Comparison of ENCODE assay signal across 27 cellular contexts in genomic region chr18:43931439-43931838, GRCh38.
A peak's percentile ranks its signal among the peaks of the same experiment; 100 is the strongest.
DNase-seq lines count a peak whose midpoint lies in the region; ATAC-seq and TF ChIP-seq lines count a peak whose summit lies in the region.
"Had no signal": no experiment of that assay in that cellular context is flagged by ENCODE, and none has a peak within 500 bp of the region (broad histone marks: within the 10 kb centered on the region; RNA-seq: fewer than 3 reads in every experiment).

No MANE protein-coding gene starts in this region.

- H4K20me1 ChIP-seq in smooth muscle cell (ENCODE audit: low read depth): no peaks in the 10 kb centered on the region

- no peaks in the 10 kb centered on the region for H3K79me2 ChIP-seq in smooth muscle cell (ENCODE audit: low read depth)

- H3K4me1 ChIP-seq in adipocyte (ENCODE audit: control insufficient read depth, insufficient read depth, low read length) (peaks cover 53% of the 10 kb centered on the region), smooth muscle cell (ENCODE audit: low read depth) (no peaks in the 10 kb centered on the region)
- H3K4me1 ChIP-seq: esophagus squamous epithelium, right lobe of liver had no signal

- no peak overlapping the region for H2AFZ ChIP-seq in smooth muscle cell (ENCODE audit: low read depth)
- H2AFZ ChIP-seq: GM23338 had no signal

- H3K27me3 ChIP-seq in adipocyte (replicated peaks; ENCODE audit: control insufficient read depth, insufficient read depth, low read length): no peaks in the 10 kb centered on the region
- H3K27me3 ChIP-seq in smooth muscle cell (ENCODE audit: low read depth): no peaks in the 10 kb centered on the region
- H3K27me3 ChIP-seq: esophagus squamous epithelium, left lung, MG63, ovary, right lobe of liver, transverse colon had no signal

- H3K27ac ChIP-seq in smooth muscle cell (ENCODE audit: low read depth): peak overlapping the region; percentile 90
- H3K27ac ChIP-seq: left lung, ovary, right lobe of liver, RWPE1, transverse colon had no signal

- H3K4me3 ChIP-seq in adipocyte (ENCODE audit: low read length): peak overlapping the region; percentile 60
- H3K4me3 ChIP-seq in smooth muscle cell: no peak overlapping the region
- H3K4me3 ChIP-seq: GM23338, left lung, MG63, ovary, right lobe of liver, transverse colon had no signal

- peak overlapping the region; percentile 70 for H3K4me2 ChIP-seq in smooth muscle cell
- H3K4me2 ChIP-seq: GM23338 had no signal

- H3K9me3 ChIP-seq in adipocyte (ENCODE audit: control insufficient read depth, low read length) (no peaks in the 10 kb centered on the region), smooth muscle cell (replicated peaks; ENCODE audit: low read depth) (no peaks in the 10 kb centered on the region)
- H3K9me3 ChIP-seq: esophagus squamous epithelium, left lung, MG63, ovary, right lobe of liver, transverse colon had no signal

- TF ChIP-seq CTCF in smooth muscle cell (IDR thresholded peaks at IDR 0.05; ENCODE audit: borderline replicate concordance, insufficient read depth, poor library complexity, severe bottlenecking): no peak

- 53% methylated on average over 3 of the region's 3 CpGs for WGBS in smooth muscle cell (ENCODE audit: low lambda C conversion rate)

- H3K36me3 ChIP-seq in adipocyte (ENCODE audit: control insufficient read depth, insufficient read depth, low read length, severe bottlenecking): no peaks in the 10 kb centered on the region
- no peaks in the 10 kb centered on the region for H3K36me3 ChIP-seq in smooth muscle cell (ENCODE audit: low read depth)
- H3K36me3 ChIP-seq: esophagus squamous epithelium, left lung, MG63, ovary, right lobe of liver, transverse colon had no signal

- H3F3A ChIP-seq in smooth muscle cell (ENCODE audit: low read depth): no peaks in the 10 kb centered on the region

- DNase-seq in NCI-H748 (lab: John Stamatoyannopoulos, UW; ENCODE audit: unreplicated experiment) (peak; percentile 33), NCI-H748 treated with DMSO at 0.1 percent for 48 hours (lab: John Stamatoyannopoulos, UW) (no peak), adipocyte (ENCODE audit: low read depth) (no peak), iris pigment epithelial cell (ENCODE audit: low read depth) (peak; percentile 37), smooth muscle cell (lab: John Stamatoyannopoulos, UW; ENCODE audit: unreplicated experiment) (no peak), NOMO-1 treated with DMSO at 0.1 percent for 48 hours (lab: John Stamatoyannopoulos, UW; ENCODE audit: unreplicated experiment) (no peak)
- DNase-seq in activated T-cell treated with anti-CD3 and anti-CD28 coated beads, Interleukin-2, amount 50 U/mL, for 48 hours: no peak
- DNase-seq: activated CD4-positive, alpha-beta T cell treated with anti-CD3 and anti-CD28 coated beads, Interleukin-2, amount 10 ng/mL, durations not matched to agents 24 days and 14 days; activated naive CD4-positive, alpha-beta T cell; activated T-cell treated with anti-CD3 and anti-CD28 coated beads, Interleukin-2, amount 50 U/mL, for 4 hours; CD8-positive, alpha-beta memory T cell; cortex of kidney; DMS79; esophagus squamous epithelium; GF-D8; left lung; MG63; naive thymus-derived CD4-positive, alpha-beta T cell; NCI-H1436; NCI-H524; ovary; right lobe of liver; stimulated activated naive CD8-positive, alpha-beta T cell treated with anti-CD3 and anti-CD28 coated beads, Interleukin-15, amount 100 ng/mL, for 72 hours; transverse colon had no signal

- ATAC-seq in GM21526 (IDR thresholded peaks at IDR 0.05; ENCODE audit: low FRiP score, unreplicated experiment): no peak
- ATAC-seq: activated T-cell treated with anti-CD3 and anti-CD28 coated beads, Interleukin-2, amount 50 U/mL, for 4 hours; GM23338; left lung; naive thymus-derived CD4-positive, alpha-beta T cell; stimulated activated naive CD8-positive, alpha-beta T cell treated with anti-CD3 and anti-CD28 coated beads, Interleukin-15, amount 100 ng/mL, for 72 hours had no signal

- H3K9ac ChIP-seq in adipocyte (ENCODE audit: low read length) (peak overlapping the region; percentile 85), smooth muscle cell (ENCODE audit: low read depth) (peak overlapping the region; percentile 50)

Comparison
In these comparisons a context has a peak if more than half of its experiments do, and no peak if none do; other contexts are left out.
1. DNase-seq: peak in NCI-H748 (single experiment) and iris pigment epithelial cell (single experiment); none in NCI-H748 treated with DMSO at 0.1 percent for 48 hours (single experiment), adipocyte (single experiment), smooth muscle cell (single experiment), NOMO-1 treated with DMSO at 0.1 percent for 48 hours (single experiment) and activated T-cell treated with anti-CD3 and anti-CD28 coated beads, Interleukin-2, amount 50 U/mL, for 48 hours (0 of 2).